Comparison of ENCODE assay signal across 8 cellular contexts in genomic region chr3:197627160-197627771, GRCh38.
DNase-seq lines count a peak whose midpoint lies in the region; ATAC-seq and TF ChIP-seq lines count a peak whose summit lies in the region.
"Not testable (repeated sequence)": the region's sequence is repeated elsewhere in the genome, so short reads cannot be mapped to it uniquely, and the experiment has no call there.

No MANE protein-coding gene starts in this region.

- H3K4me3 ChIP-seq in CD4-positive, CD25-positive, alpha-beta regulatory T cell (ENCODE audit: low read depth, low read length) = not testable (repeated sequence)
- H3K4me3 ChIP-seq in OCI-LY7 (ENCODE audit: low read depth, low read length, poor library complexity, severe bottlenecking) = peak overlapping the region; percentile 71
- H3K4me3 ChIP-seq in fibroblast of pulmonary artery (replicated peaks; ENCODE audit: low read depth, low read length) = peak overlapping the region; percentile 64

- not testable (repeated sequence) for H3K36me3 Mint-ChIP-seq in CD4-positive, CD25-positive, alpha-beta regulatory T cell; activated naive CD8-positive, alpha-beta T cell treated with anti-CD3 and anti-CD28 coated beads for 36 hours; mesothelial cell of epicardium
- peaks cover 14% of the 10 kb centered on the region for H3K36me3 Mint-ChIP-seq in stimulated activated effector memory CD8-positive, alpha-beta T cell treated with anti-CD3 and anti-CD28 coated beads, Interleukin-12 subunit alpha, Interleukin-12 subunit beta, amount 100 ng/mL, for 72 hours

- H3K27ac ChIP-seq in CD4-positive, CD25-positive, alpha-beta regulatory T cell (ENCODE audit: insufficient read depth, low read length, poor library complexity, severe bottlenecking) = peak overlapping the region; percentile 47
- not testable (repeated sequence) for H3K27ac ChIP-seq in OCI-LY7 (ENCODE audit: low read depth, low read length, poor library complexity, severe bottlenecking)

- peak overlapping the region; percentile 60; the same call in 1 of the 2 replicates for H3K4me2 ChIP-seq in OCI-LY7 (ENCODE audit: low read length)

- intact Hi-C loops in OCI-LY7 (cut with micrococcal nuclease; ENCODE audit: unreplicated experiment) = not testable (repeated sequence)

- H3K9me3 ChIP-seq in CD4-positive, CD25-positive, alpha-beta regulatory T cell (ENCODE audit: control insufficient read depth in 2 of 2, low read length in 2 of 2); OCI-LY7 (ENCODE audit: low read length): not testable (repeated sequence)

- H3K27ac Mint-ChIP-seq in CD4-positive, CD25-positive, alpha-beta regulatory T cell = peak overlapping the region in 1 of 3 donors; percentile 59
- H3K27ac Mint-ChIP-seq in activated naive CD8-positive, alpha-beta T cell treated with anti-CD3 and anti-CD28 coated beads for 36 hours = peak overlapping the region; percentile 75
- H3K27ac Mint-ChIP-seq in mesothelial cell of epicardium = not testable (repeated sequence)
- peak overlapping the region; percentile 79 for H3K27ac Mint-ChIP-seq in stimulated activated effector memory CD8-positive, alpha-beta T cell treated with anti-CD3 and anti-CD28 coated beads, Interleukin-12 subunit alpha, Interleukin-12 subunit beta, amount 100 ng/mL, for 72 hours

- H3K4me1 Mint-ChIP-seq in CD4-positive, CD25-positive, alpha-beta regulatory T cell = peaks cover 0 to 11% (median 3%) of the 10 kb centered on the region in 4 donors
- H3K4me1 Mint-ChIP-seq in activated naive CD8-positive, alpha-beta T cell treated with anti-CD3 and anti-CD28 coated beads for 36 hours; mesothelial cell of epicardium; stimulated activated effector memory CD8-positive, alpha-beta T cell treated with anti-CD3 and anti-CD28 coated beads, Interleukin-12 subunit alpha, Interleukin-12 subunit beta, amount 100 ng/mL, for 72 hours: not testable (repeated sequence)

- TF ChIP-seq CTCF in OCI-LY7 (conservative IDR thresholded peaks at IDR 0.05; ENCODE audit: low read length); fibroblast of pulmonary artery (IDR thresholded peaks at IDR 0.05; ENCODE audit: low read length, missing control alignments); mesothelial cell of epicardium (IDR thresholded peaks at IDR 0.05; ENCODE audit: unreplicated experiment): not testable (repeated sequence)

- BruUV-seq in OCI-LY7 (replicated peaks; lab: Mats Ljungman, UMichigan) = not testable (repeated sequence)

- not testable (repeated sequence) for H3K27me3 Mint-ChIP-seq in CD4-positive, CD25-positive, alpha-beta regulatory T cell; activated naive CD8-positive, alpha-beta T cell treated with anti-CD3 and anti-CD28 coated beads for 36 hours; mesothelial cell of epicardium (ENCODE audit: low read depth)

- H3K36me3 ChIP-seq in CD4-positive, CD25-positive, alpha-beta regulatory T cell (ENCODE audit: control insufficient read depth, insufficient read depth, low read length); OCI-LY7 (ENCODE audit: insufficient read depth, low read length): not testable (repeated sequence)

- not testable (repeated sequence) for H4K20me1 ChIP-seq in OCI-LY7 (ENCODE audit: insufficient read depth, low read length)

- H3K9me3 Mint-ChIP-seq in CD4-positive, CD25-positive, alpha-beta regulatory T cell; activated naive CD8-positive, alpha-beta T cell treated with anti-CD3 and anti-CD28 coated beads for 36 hours; mesothelial cell of epicardium; stimulated activated effector memory CD8-positive, alpha-beta T cell treated with anti-CD3 and anti-CD28 coated beads, Interleukin-12 subunit alpha, Interleukin-12 subunit beta, amount 100 ng/mL, for 72 hours: not testable (repeated sequence)

- POLR2A ChIA-PET in OCI-LY7 (lab: Charles Lee) = not testable (repeated sequence)

- H2AFZ ChIP-seq in OCI-LY7 (ENCODE audit: low read length) = not testable (repeated sequence)

- H3K27me3 ChIP-seq in CD4-positive, CD25-positive, alpha-beta regulatory T cell (ENCODE audit: control insufficient read depth, insufficient read depth, low read length) = not testable (repeated sequence)

- H3K4me1 ChIP-seq in CD4-positive, CD25-positive, alpha-beta regulatory T cell (ENCODE audit: control insufficient read depth, insufficient read depth, low read length, poor library complexity, severe bottlenecking); OCI-LY7 (ENCODE audit: insufficient read depth, low read length, poor library complexity, severe bottlenecking): not testable (repeated sequence)

- DNase-seq in CD4-positive, CD25-positive, alpha-beta regulatory T cell; OCI-LY7 (ENCODE audit: low spot score); fibroblast of pulmonary artery (ENCODE audit: low read depth); mesothelial cell of epicardium (ENCODE audit: low spot score in 2 of 2, unreplicated experiment in 2 of 2): not testable (repeated sequence)
- peak; percentile 20 for DNase-seq in activated naive CD8-positive, alpha-beta T cell treated with anti-CD3 and anti-CD28 coated beads for 36 hours
- DNase-seq in stimulated activated effector memory CD8-positive, alpha-beta T cell treated with anti-CD3 and anti-CD28 coated beads, Interleukin-12 subunit alpha, Interleukin-12 subunit beta, amount 100 ng/mL, for 72 hours (ENCODE audit: low spot score in 2 of 2) = peak in 1 of 2 donors; percentile 27

- ATAC-seq in CD4-positive, CD25-positive, alpha-beta regulatory T cell (ENCODE audit: low read depth in 2 of 2) = peak; percentile 35 to 41
- peak; percentile 33 for ATAC-seq in GM21367 (IDR thresholded peaks at IDR 0.05; ENCODE audit: unreplicated experiment)
- ATAC-seq in HG03045 (IDR thresholded peaks at IDR 0.05; ENCODE audit: unreplicated experiment) = peak; percentile 50
- peak; percentile 77 for ATAC-seq in stimulated activated effector memory CD8-positive, alpha-beta T cell treated with anti-CD3 and anti-CD28 coated beads, Interleukin-12 subunit alpha, Interleukin-12 subunit beta, amount 100 ng/mL, for 72 hours

- not testable (repeated sequence) for H3K79me2 ChIP-seq in OCI-LY7 (ENCODE audit: insufficient read depth, low read depth, low read length)

- peak overlapping the region; percentile 73 to 90 (median 82) for H3K4me3 Mint-ChIP-seq in CD4-positive, CD25-positive, alpha-beta regulatory T cell
- peak overlapping the region; percentile 84 for H3K4me3 Mint-ChIP-seq in activated naive CD8-positive, alpha-beta T cell treated with anti-CD3 and anti-CD28 coated beads for 36 hours
- H3K4me3 Mint-ChIP-seq in mesothelial cell of epicardium = peak overlapping the region; percentile 73
- H3K4me3 Mint-ChIP-seq in stimulated activated effector memory CD8-positive, alpha-beta T cell treated with anti-CD3 and anti-CD28 coated beads, Interleukin-12 subunit alpha, Interleukin-12 subunit beta, amount 100 ng/mL, for 72 hours = peak overlapping the region; percentile 70

- H3K9me2 ChIP-seq in OCI-LY7 (ENCODE audit: insufficient read depth, low read length) = not testable (repeated sequence)

- CTCF ChIA-PET in OCI-LY7 (lab: Charles Lee; ENCODE audit: unreplicated experiment) = not testable (repeated sequence)
